ENCODE assay signal across 16 cellular contexts in genomic region chr5:5719292-5719691, GRCh38.
"Had no signal": no experiment of that assay in that cellular context is flagged by ENCODE, and none has a peak within 500 bp of the region (broad histone marks: within the 10 kb centered on the region; RNA-seq: fewer than 3 reads in every experiment).

No MANE protein-coding gene starts in this region.

- H3K4me1 ChIP-seq: gastroesophageal sphincter, heart left ventricle, neural progenitor cell, right atrium auricular region, transverse colon, vagina had no signal

- H3K27me3 ChIP-seq: gastroesophageal sphincter, heart left ventricle, neural progenitor cell, right atrium auricular region, transverse colon, vagina had no signal

- H3K36me3 ChIP-seq: gastroesophageal sphincter, heart left ventricle, neural progenitor cell, right atrium auricular region, transverse colon, vagina had no signal

- ATAC-seq: activated CD8-positive, alpha-beta memory T cell treated with anti-CD3 and anti-CD28 coated beads, Interleukin-2, amount 10 ng/mL, durations not matched to agents 7 days and 5 days; esophagus mucosa; gastroesophageal sphincter; heart left ventricle; mucosa of descending colon; naive thymus-derived CD4-positive, alpha-beta T cell had no signal

- H3K9me3 ChIP-seq: gastroesophageal sphincter, heart left ventricle, mucosa of descending colon, right atrium auricular region, transverse colon, vagina had no signal

- H3K9ac ChIP-seq: neural progenitor cell had no signal

- H2AFZ ChIP-seq: neural progenitor cell had no signal

- H3K4me3 ChIP-seq: gastroesophageal sphincter, heart left ventricle, mucosa of descending colon, neural progenitor cell, right atrium auricular region, transverse colon, vagina had no signal

- H3K27ac ChIP-seq: gastroesophageal sphincter, heart left ventricle, neural progenitor cell, right atrium auricular region, transverse colon, vagina had no signal

- H3K4me2 ChIP-seq: neural progenitor cell had no signal

- DNase-seq: activated CD4-positive, alpha-beta memory T cell treated with anti-CD3 and anti-CD28 coated beads, Interleukin-2, amount 10 ng/mL, durations not matched to agents 7 days and 5 days; activated CD4-positive, alpha-beta T cell treated with anti-CD3 and anti-CD28 coated beads for 48 hours; activated CD4-positive, CD25-positive, alpha-beta regulatory T cell; activated CD8-positive, alpha-beta memory T cell treated with anti-CD3 and anti-CD28 coated beads, Interleukin-2, amount 10 ng/mL, durations not matched to agents 7 days and 5 days; effector CD8-positive, alpha-beta T cell; heart left ventricle; mesenchymal stem cell; mucosa of descending colon; naive thymus-derived CD4-positive, alpha-beta T cell; stimulated activated CD4-positive, alpha-beta T cell treated with anti-CD3 and anti-CD28 coated beads, Interleukin-2, amount 100 ng/mL, for 24 hours; transverse colon had no signal
